Comparison of ENCODE assay signal across 1 cellular context in the genomic region with DNA sequence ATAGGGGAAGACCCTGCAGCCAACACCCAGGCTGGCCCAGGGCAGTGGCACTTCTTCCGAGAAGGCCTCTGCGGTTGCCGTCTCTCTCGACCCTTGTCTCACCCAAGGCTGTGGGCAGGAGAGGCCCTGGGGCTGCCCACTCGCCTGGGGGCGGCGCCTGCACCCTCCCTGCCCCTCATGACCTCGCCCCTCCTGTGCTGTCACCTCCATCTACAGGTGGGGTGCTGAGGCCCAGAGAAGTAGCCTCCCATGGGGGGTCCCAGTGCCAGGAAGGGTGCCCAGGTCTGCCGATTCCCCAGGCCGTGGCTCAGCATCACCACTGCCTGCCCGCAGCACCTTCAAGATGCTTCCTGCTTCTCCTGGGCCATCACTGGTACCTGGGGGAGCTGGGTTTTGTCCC.
TF ChIP-seq lines count a peak whose summit lies in the region.

No MANE protein-coding gene starts in this region.

TF ChIP-seq in IMR-90, 13 proteins besides CTCF, POLR2A, EP300 and RAD21:
- TF ChIP-seq, protein P1, sequence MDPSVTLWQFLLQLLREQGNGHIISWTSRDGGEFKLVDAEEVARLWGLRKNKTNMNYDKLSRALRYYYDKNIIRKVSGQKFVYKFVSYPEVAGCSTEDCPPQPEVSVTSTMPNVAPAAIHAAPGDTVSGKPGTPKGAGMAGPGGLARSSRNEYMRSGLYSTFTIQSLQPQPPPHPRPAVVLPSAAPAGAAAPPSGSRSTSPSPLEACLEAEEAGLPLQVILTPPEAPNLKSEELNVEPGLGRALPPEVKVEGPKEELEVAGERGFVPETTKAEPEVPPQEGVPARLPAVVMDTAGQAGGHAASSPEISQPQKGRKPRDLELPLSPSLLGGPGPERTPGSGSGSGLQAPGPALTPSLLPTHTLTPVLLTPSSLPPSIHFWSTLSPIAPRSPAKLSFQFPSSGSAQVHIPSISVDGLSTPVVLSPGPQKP (IDR thresholded peaks at IDR 0.05; ENCODE audit: borderline replicate concordance, low read depth, low read length) = no peak
- no peak for TF ChIP-seq SMC3 (IDR thresholded peaks at IDR 0.05; ENCODE audit: low read depth, low read length)
- no peak for TF ChIP-seq RCOR1 (IDR thresholded peaks at IDR 0.05; ENCODE audit: insufficient replicate concordance, low read length)
- no peak for TF ChIP-seq BHLHE40 (IDR thresholded peaks at IDR 0.05; ENCODE audit: low read depth, low read length)
- TF ChIP-seq MAZ (IDR thresholded peaks at IDR 0.05; ENCODE audit: borderline replicate concordance, low read depth, low read length) = no peak
- TF ChIP-seq, protein P2, sequence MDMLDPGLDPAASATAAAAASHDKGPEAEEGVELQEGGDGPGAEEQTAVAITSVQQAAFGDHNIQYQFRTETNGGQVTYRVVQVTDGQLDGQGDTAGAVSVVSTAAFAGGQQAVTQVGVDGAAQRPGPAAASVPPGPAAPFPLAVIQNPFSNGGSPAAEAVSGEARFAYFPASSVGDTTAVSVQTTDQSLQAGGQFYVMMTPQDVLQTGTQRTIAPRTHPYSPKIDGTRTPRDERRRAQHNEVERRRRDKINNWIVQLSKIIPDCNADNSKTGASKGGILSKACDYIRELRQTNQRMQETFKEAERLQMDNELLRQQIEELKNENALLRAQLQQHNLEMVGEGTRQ (IDR thresholded peaks at IDR 0.05; ENCODE audit: low read depth, low read length) = no peak
- no peak for TF ChIP-seq CHD1 (IDR thresholded peaks at IDR 0.05; ENCODE audit: low read depth, low read length)
- no peak for TF ChIP-seq MXI1 (IDR thresholded peaks at IDR 0.05; ENCODE audit: borderline replicate concordance, low read depth, low read length)
- no peak for TF ChIP-seq CEBPB (IDR thresholded peaks at IDR 0.05; ENCODE audit: low read depth, low read length)
- TF ChIP-seq RFX5 (IDR thresholded peaks at IDR 0.05; ENCODE audit: low read depth, low read length) = no peak
- no peak for TF ChIP-seq FOS (IDR thresholded peaks at IDR 0.05; ENCODE audit: low read depth, low read length)
- TF ChIP-seq NFE2L2 (IDR thresholded peaks at IDR 0.05; ENCODE audit: low read depth, low read length) = no peak
- no peak for TF ChIP-seq MAFK (IDR thresholded peaks at IDR 0.05; ENCODE audit: low read depth, low read length)
TF ChIP-seq in IMR-90: peak in this region for 0.
